Comparison of ENCODE assay signal across 1 cellular context in genomic region chr11:134438533-134438932, GRCh38.
A peak's percentile ranks its signal among the peaks of the same experiment; 100 is the strongest.
TF ChIP-seq lines count a peak whose summit lies in the region.

No MANE protein-coding gene starts in this region.

TF ChIP-seq in HepG2, 621 proteins besides CTCF, POLR2A, EP300 and RAD21 (continued from another document):
- TF ChIP-seq ZNF281 (CRISPR knock-in tag; IDR thresholded peaks at IDR 0.05; ENCODE audit: borderline replicate concordance) (peak; percentile 50; the same call in 1 of the 2 replicates), TARDBP (CRISPR knock-in tag; IDR thresholded peaks at IDR 0.05) (no peak), ZNF44 (CRISPR knock-in tag; IDR thresholded peaks at IDR 0.05) (no peak), UBTF (CRISPR knock-in tag; IDR thresholded peaks at IDR 0.05) (no peak), ZNF841 (CRISPR knock-in tag; IDR thresholded peaks at IDR 0.05; ENCODE audit: borderline replicate concordance) (no peak), ZNF564 (CRISPR knock-in tag; IDR thresholded peaks at IDR 0.05) (no peak), SMAD1 (CRISPR knock-in tag; IDR thresholded peaks at IDR 0.05; ENCODE audit: borderline replicate concordance, low read depth) (no peak), ZKSCAN5 (CRISPR knock-in tag; IDR thresholded peaks at IDR 0.05) (no peak), ZNF10 (CRISPR knock-in tag; IDR thresholded peaks at IDR 0.05; ENCODE audit: borderline replicate concordance, low read depth) (no peak), ZNF720 (CRISPR knock-in tag; IDR thresholded peaks at IDR 0.05) (no peak), SALL1 (CRISPR knock-in tag; IDR thresholded peaks at IDR 0.05) (no peak), NCOA2 (CRISPR knock-in tag; IDR thresholded peaks at IDR 0.05) (no peak)
